13 cellular contexts compared by ENCODE assay signal in the genomic region with DNA sequence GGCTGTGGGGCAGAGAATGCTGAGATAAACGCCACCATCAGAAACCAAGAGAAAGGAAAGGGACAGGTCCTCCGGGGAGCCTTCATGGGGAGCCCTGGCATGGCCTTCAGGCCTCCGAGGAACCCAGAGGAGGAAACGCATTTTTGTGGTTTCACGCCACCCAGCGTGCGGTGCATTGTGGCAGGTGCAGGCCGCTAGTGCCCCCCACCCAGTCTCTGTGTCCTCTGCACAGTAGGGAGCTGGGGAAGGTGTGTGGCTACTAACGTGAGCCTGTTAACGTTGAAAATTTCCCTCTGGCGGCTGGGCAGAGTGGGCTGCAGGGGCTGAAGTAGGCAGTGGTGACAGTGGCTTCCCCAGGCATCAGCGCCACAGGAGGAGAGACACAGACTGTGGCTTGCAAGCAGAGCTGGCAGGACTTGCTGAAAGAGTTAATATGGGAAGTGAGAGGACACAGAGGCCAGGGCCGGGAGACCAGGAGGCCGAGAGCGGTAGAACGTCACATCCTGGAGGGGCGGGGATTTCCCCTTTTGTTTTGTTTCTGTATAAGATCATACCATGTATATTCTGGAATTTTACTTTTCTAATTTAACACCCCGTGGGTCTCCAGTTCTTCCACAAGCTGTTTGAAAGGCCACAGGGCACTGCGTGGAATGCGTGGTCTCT.
DNase-seq lines count a peak whose midpoint lies in the region; TF ChIP-seq lines count a peak whose summit lies in the region.
"Had no signal": no experiment of that assay in that cellular context is flagged by ENCODE, and none has a peak within 500 bp of the region (broad histone marks: within the 10 kb centered on the region; RNA-seq: fewer than 3 reads in every experiment).

No MANE protein-coding gene starts in this region.

- peak; percentile 37 for DNase-seq in MV-4-11 (lab: John Stamatoyannopoulos, UW)
- no peak for DNase-seq in endothelial cell (ENCODE audit: low spot score)
- peak; percentile 67 to 95 for DNase-seq in lung microvascular endothelial cell (ENCODE audit: low read depth in 2 of 2)
- DNase-seq in SW 1271 (lab: John Stamatoyannopoulos, UW), result no peak
- no peak for DNase-seq in activated CD4-positive, CD25-positive, alpha-beta regulatory T cell (lab: John Stamatoyannopoulos, UW)
- no peak for DNase-seq in cerebellar cortex (ENCODE audit: low spot score)
- DNase-seq: DMS 273 treated with DMSO at 0.1 percent for 48 hours, EL, NCI-H1417 treated with DMSO at 0.1 percent for 48 hours, NCI-H2029, NCI-H510A treated with DMSO at 0.1 percent for 48 hours had no signal

- H3K9ac ChIP-seq in subcutaneous abdominal adipose tissue (ENCODE audit: low read length in 5 of 5), result no peak overlapping the region

- H3K9me3 Mint-ChIP-seq in endothelial cell (ENCODE audit: unreplicated experiment), result no peaks in the 10 kb centered on the region

- peak overlapping the region; percentile 52 for H3K4me3 Mint-ChIP-seq in endothelial cell (ENCODE audit: unreplicated experiment)

- peak overlapping the region in 3 of 5 donors; percentile 6 to 36 (median 26) for H3K4me3 ChIP-seq in subcutaneous abdominal adipose tissue (ENCODE audit: low read depth in 1 of 5, low read length in 5 of 5)

- no peak for TF ChIP-seq CTCF in endothelial cell (IDR thresholded peaks at IDR 0.05; ENCODE audit: unreplicated experiment)

- peaks cover 4% of the 10 kb centered on the region for H3K27me3 Mint-ChIP-seq in endothelial cell (ENCODE audit: unreplicated experiment)

- H3K27ac ChIP-seq in subcutaneous abdominal adipose tissue (ENCODE audit: low read depth, low read length), result no peak overlapping the region

- H3K27me3 ChIP-seq in subcutaneous abdominal adipose tissue (ENCODE audit: control insufficient read depth in 5 of 5, insufficient read depth in 4 of 5, low read length in 5 of 5), result no peaks in the 10 kb centered on the region

- peaks cover 0 to 5% (median 0%) of the 10 kb centered on the region in 5 donors for H3K4me1 ChIP-seq in subcutaneous abdominal adipose tissue (ENCODE audit: control insufficient read depth in 5 of 5, insufficient read depth in 5 of 5, low read length in 5 of 5)

- no peaks in the 10 kb centered on the region for H3K9me3 ChIP-seq in subcutaneous abdominal adipose tissue (ENCODE audit: control insufficient read depth in 5 of 5, low read length in 5 of 5)

- H3K4me1 Mint-ChIP-seq in endothelial cell (ENCODE audit: unreplicated experiment), result peaks cover 4% of the 10 kb centered on the region

- H3K36me3 Mint-ChIP-seq in endothelial cell (ENCODE audit: low read depth, unreplicated experiment), result no peaks in the 10 kb centered on the region
- H3K36me3 Mint-ChIP-seq: IgD-negative memory B cell had no signal

- peaks cover 0 to 10% (median 0%) of the 10 kb centered on the region in 5 donors for H3K36me3 ChIP-seq in subcutaneous abdominal adipose tissue (ENCODE audit: control insufficient read depth in 5 of 5, insufficient read depth in 5 of 5, low read length in 5 of 5)

- H3K27ac Mint-ChIP-seq in endothelial cell (ENCODE audit: unreplicated experiment), result peak overlapping the region; percentile 59
- H3K27ac Mint-ChIP-seq: IgD-negative memory B cell had no signal

Comparison
In these comparisons a context has a peak if more than half of its experiments do, and no peak if none do; other contexts are left out.
1. DNase-seq: peak in MV-4-11 (single experiment) and lung microvascular endothelial cell (2 of 2); none in endothelial cell (single experiment), SW 1271 (0 of 2), activated CD4-positive, CD25-positive, alpha-beta regulatory T cell (0 of 4) and cerebellar cortex (single experiment).